ENCODE assay signal across 12 cellular contexts in genomic region chr2:144438722-144439508, GRCh38.
DNase-seq lines count a peak whose midpoint lies in the region; ATAC-seq and TF ChIP-seq lines count a peak whose summit lies in the region.
"Had no signal": no experiment of that assay in that cellular context is flagged by ENCODE, and none has a peak within 500 bp of the region (broad histone marks: within the 10 kb centered on the region; RNA-seq: fewer than 3 reads in every experiment).

No MANE protein-coding gene starts in this region.

- H3K9me3 ChIP-seq in effector memory CD4-positive, alpha-beta T cell (ENCODE audit: control insufficient read depth, low read length), result no peaks in the 10 kb centered on the region

- ATAC-seq in GM23338, result peak; percentile 73
- ATAC-seq in central memory CD8-positive, alpha-beta T cell (replicated peaks; ENCODE audit: extremely low read depth, poor library complexity, severe bottlenecking), result no peak
- ATAC-seq: esophagus mucosa had no signal

- no peak overlapping the region for H3K4me3 ChIP-seq in GM23338
- H3K4me3 ChIP-seq in effector memory CD4-positive, alpha-beta T cell (ENCODE audit: insufficient read depth, low read depth, low read length, poor library complexity, severe bottlenecking), result no peak overlapping the region

- DNase-seq in GM23338 (ENCODE audit: low spot score) (no peak), NCI-H2171 (lab: John Stamatoyannopoulos, UW) (peak; percentile 87), pons (ENCODE audit: low spot score) (peak; percentile 76), NCI-H2196 (lab: John Stamatoyannopoulos, UW; ENCODE audit: unreplicated experiment) (no peak), cerebellar nuclear complex (lab: John Stamatoyannopoulos, UW) (no peak)
- DNase-seq in central memory CD8-positive, alpha-beta T cell (ENCODE audit: low spot score in 2 of 2), result no peak
- no peak for DNase-seq in effector memory CD4-positive, alpha-beta T cell
- no peak for DNase-seq in T-helper 2 cell treated with Interferon-gamma antibody and Interleukin-4, amounts not matched to agents 5 μg/mL and 100 μg/mL, for 36 hours (ENCODE audit: low spot score)
- DNase-seq: activated gamma-delta T cell treated with Interleukin-2 at 50 U/mL for 16 hours; CD4-positive, CD25-positive, alpha-beta regulatory T cell; OCI-M1 had no signal

- H3K36me3 Mint-ChIP-seq in GM23338 (ENCODE audit: low read depth), result no peaks in the 10 kb centered on the region
- H3K36me3 Mint-ChIP-seq in central memory CD8-positive, alpha-beta T cell (ENCODE audit: insufficient read depth), result peaks cover 36% of the 10 kb centered on the region
- H3K36me3 Mint-ChIP-seq in T-helper 2 cell treated with Interferon-gamma antibody and Interleukin-4, amounts not matched to agents 5 μg/mL and 100 μg/mL, for 36 hours (ENCODE audit: low read depth), result peaks cover 2% of the 10 kb centered on the region
- H3K36me3 Mint-ChIP-seq: CD4-positive, CD25-positive, alpha-beta regulatory T cell had no signal

- H3K9me2 ChIP-seq in GM23338 (ENCODE audit: insufficient read depth), result no peaks in the 10 kb centered on the region

- peaks cover 25% of the 10 kb centered on the region for H3K4me1 ChIP-seq in GM23338 (ENCODE audit: insufficient read depth)
- H3K4me1 ChIP-seq in effector memory CD4-positive, alpha-beta T cell (ENCODE audit: control insufficient read depth, insufficient read depth, low read length, poor library complexity, severe bottlenecking), result no peaks in the 10 kb centered on the region

- no peak overlapping the region for H2AFZ ChIP-seq in GM23338

- no peaks in the 10 kb centered on the region for H3K79me2 ChIP-seq in GM23338 (replicated peaks; ENCODE audit: insufficient read depth)

- H4K20me1 ChIP-seq in GM23338 (replicated peaks; ENCODE audit: insufficient read depth), result no peaks in the 10 kb centered on the region

- TF ChIP-seq CTCF in GM23338 (conservative IDR thresholded peaks at IDR 0.05; ENCODE audit: low read depth in 2 of 2), result no peak

- no peaks in the 10 kb centered on the region for H3F3A ChIP-seq in GM23338 (replicated peaks; ENCODE audit: low read depth)

- no peaks in the 10 kb centered on the region for H3K9me3 Mint-ChIP-seq in GM23338
- no peaks in the 10 kb centered on the region for H3K9me3 Mint-ChIP-seq in central memory CD8-positive, alpha-beta T cell
- H3K9me3 Mint-ChIP-seq in T-helper 2 cell treated with Interferon-gamma antibody and Interleukin-4, amounts not matched to agents 5 μg/mL and 100 μg/mL, for 36 hours, result no peaks in the 10 kb centered on the region
- H3K9me3 Mint-ChIP-seq: CD4-positive, CD25-positive, alpha-beta regulatory T cell had no signal

- H3K4me3 Mint-ChIP-seq in GM23338, result no peak overlapping the region
- peak overlapping the region; percentile 21 for H3K4me3 Mint-ChIP-seq in central memory CD8-positive, alpha-beta T cell
- H3K4me3 Mint-ChIP-seq in T-helper 2 cell treated with Interferon-gamma antibody and Interleukin-4, amounts not matched to agents 5 μg/mL and 100 μg/mL, for 36 hours, result no peak overlapping the region
- H3K4me3 Mint-ChIP-seq: CD4-positive, CD25-positive, alpha-beta regulatory T cell had no signal

- no peak overlapping the region; the same call in 1 of the 2 replicates for H3K4me2 ChIP-seq in GM23338

- H3K27me3 ChIP-seq in GM23338 (ENCODE audit: insufficient read depth), result peaks cover 5% of the 10 kb centered on the region; the same call in 1 of the 2 replicates
- no peaks in the 10 kb centered on the region for H3K27me3 ChIP-seq in effector memory CD4-positive, alpha-beta T cell (replicated peaks; ENCODE audit: control insufficient read depth, insufficient read depth, low read length, poor library complexity, severe bottlenecking)

- H3K4me1 Mint-ChIP-seq in GM23338, result peaks cover 42% of the 10 kb centered on the region
- H3K4me1 Mint-ChIP-seq in central memory CD8-positive, alpha-beta T cell, result peaks cover 46% of the 10 kb centered on the region
- no peaks in the 10 kb centered on the region for H3K4me1 Mint-ChIP-seq in T-helper 2 cell treated with Interferon-gamma antibody and Interleukin-4, amounts not matched to agents 5 μg/mL and 100 μg/mL, for 36 hours (ENCODE audit: low read depth)
- H3K4me1 Mint-ChIP-seq: CD4-positive, CD25-positive, alpha-beta regulatory T cell had no signal

- no peak overlapping the region for H3K27ac ChIP-seq in GM23338 (ENCODE audit: low read depth)
- no peak overlapping the region for H3K27ac ChIP-seq in effector memory CD4-positive, alpha-beta T cell (ENCODE audit: insufficient read depth, low read length, poor library complexity, severe bottlenecking)

- peaks cover 6% of the 10 kb centered on the region for H3K27me3 Mint-ChIP-seq in GM23338 (ENCODE audit: insufficient read depth, low read depth, poor library complexity)
- no peaks in the 10 kb centered on the region for H3K27me3 Mint-ChIP-seq in central memory CD8-positive, alpha-beta T cell
- no peaks in the 10 kb centered on the region for H3K27me3 Mint-ChIP-seq in T-helper 2 cell treated with Interferon-gamma antibody and Interleukin-4, amounts not matched to agents 5 μg/mL and 100 μg/mL, for 36 hours (ENCODE audit: low read depth)

- H3K36me3 ChIP-seq in GM23338 (ENCODE audit: insufficient read depth), result no peaks in the 10 kb centered on the region
- H3K36me3 ChIP-seq in effector memory CD4-positive, alpha-beta T cell (ENCODE audit: control insufficient read depth, insufficient read depth, low read length), result no peaks in the 10 kb centered on the region

- peak overlapping the region; percentile 47; the same call in 1 of the 2 replicates for H3K27ac Mint-ChIP-seq in GM23338
- peak overlapping the region; percentile 52 for H3K27ac Mint-ChIP-seq in central memory CD8-positive, alpha-beta T cell (ENCODE audit: low read depth)
- no peak overlapping the region for H3K27ac Mint-ChIP-seq in T-helper 2 cell treated with Interferon-gamma antibody and Interleukin-4, amounts not matched to agents 5 μg/mL and 100 μg/mL, for 36 hours
- H3K27ac Mint-ChIP-seq: CD4-positive, CD25-positive, alpha-beta regulatory T cell had no signal

TF ChIP-seq in GM23338, 12 proteins besides CTCF, POLR2A, EP300 and RAD21 (continues in another document):
- TF ChIP-seq ZNF114 (CRISPR knock-in tag; IDR thresholded peaks at IDR 0.05) (no peak), ZNF462 (CRISPR knock-in tag; IDR thresholded peaks at IDR 0.05) (no peak)

Comparison
In these comparisons a context has a peak if more than half of its experiments do, and no peak if none do; other contexts are left out.
1. DNase-seq: peak in NCI-H2171 (single experiment) and pons (single experiment); none in GM23338 (single experiment), central memory CD8-positive, alpha-beta T cell (0 of 2), NCI-H2196 (single experiment), effector memory CD4-positive, alpha-beta T cell (0 of 3), cerebellar nuclear complex (0 of 2) and T-helper 2 cell treated with Interferon-gamma antibody and Interleukin-4, amounts not matched to agents 5 μg/mL and 100 μg/mL, for 36 hours (single experiment).